16 cellular contexts compared by ENCODE assay signal in the genomic region with DNA sequence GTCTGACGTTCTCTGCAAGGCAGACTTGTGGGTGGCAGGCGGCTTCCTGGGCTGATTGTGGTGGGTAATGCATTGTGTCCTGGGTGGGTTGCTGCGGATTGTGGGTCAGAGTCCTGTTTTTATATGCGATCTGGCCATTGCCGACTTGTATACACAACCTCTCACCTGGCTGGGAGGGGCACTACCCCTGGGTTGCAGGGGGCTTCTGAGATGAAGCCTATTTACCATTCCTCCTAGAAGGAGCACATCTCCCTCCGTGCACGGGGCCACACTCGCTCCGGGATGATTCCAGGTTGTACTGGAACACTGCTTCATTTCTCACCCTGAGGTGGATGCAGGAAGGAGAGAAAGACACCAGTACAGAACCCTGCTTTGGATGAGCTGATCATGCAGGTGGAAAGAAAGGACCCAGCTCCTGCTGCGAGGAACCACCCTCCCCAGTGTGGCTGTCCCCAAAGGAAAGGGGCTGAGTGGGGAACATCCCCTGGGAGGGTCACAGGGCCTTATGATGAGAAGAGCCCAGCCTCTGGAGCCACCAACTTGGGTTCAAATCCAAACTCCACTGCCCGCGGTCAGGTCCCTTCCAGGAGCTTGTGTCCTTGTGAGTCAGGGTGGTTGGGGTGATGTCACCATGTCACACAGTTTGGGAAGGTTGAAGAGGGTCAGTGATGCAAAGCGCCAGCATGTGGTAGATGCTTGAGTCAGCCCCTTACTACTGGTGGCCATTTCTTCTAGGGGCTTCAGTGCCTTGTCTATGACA.
DNase-seq lines count a peak whose midpoint lies in the region; TF ChIP-seq lines count a peak whose summit lies in the region.
"Had no signal": no experiment of that assay in that cellular context is flagged by ENCODE, and none has a peak within 500 bp of the region (broad histone marks: within the 10 kb centered on the region; RNA-seq: fewer than 3 reads in every experiment).

No MANE protein-coding gene starts in this region.

- no peak overlapping the region for H3K4me3 Mint-ChIP-seq in activated T-cell treated with anti-CD3 and anti-CD28 coated beads, Interleukin-2, amount 50 U/mL, for 24 hours
- H3K4me3 Mint-ChIP-seq in nephron: no peak overlapping the region

- peak; percentile 8 for DNase-seq in activated T-cell treated with anti-CD3 and anti-CD28 coated beads, Interleukin-2, amount 50 U/mL, for 1 hour
- DNase-seq in activated T-cell treated with anti-CD3 and anti-CD28 coated beads, Interleukin-2, amount 50 U/mL, for 24 hours: no peak
- DNase-seq in WERI-Rb-1 (no peak), suprapubic skin (ENCODE audit: low spot score in 2 of 2) (peak; percentile 56 to 79), AG20443 (ENCODE audit: low spot score) (no peak), NK-92 (lab: John Stamatoyannopoulos, UW; ENCODE audit: unreplicated experiment) (no peak)
- no peak for DNase-seq in activated CD4-positive, alpha-beta T cell treated with anti-CD3 and anti-CD28 coated beads for 4 hours
- DNase-seq: DND-41, KBM-7, NCI-H1105, NCI-H1694, NCI-H2081 treated with DMSO at 0.1 percent for 48 hours, NCI-H510A, NCI-H748 treated with DMSO at 0.1 percent for 48 hours, SHP77 had no signal

- H3K36me3 ChIP-seq in WERI-Rb-1 (no peaks in the 10 kb centered on the region), suprapubic skin (no peaks in the 10 kb centered on the region)

- H3K4me1 ChIP-seq in suprapubic skin: peaks cover 15% of the 10 kb centered on the region

- H3K27ac ChIP-seq in WERI-Rb-1 (peak overlapping the region; percentile 99), suprapubic skin (no peak overlapping the region)

- no peaks in the 10 kb centered on the region for H3K9me3 ChIP-seq in WERI-Rb-1 (ENCODE audit: severe bottlenecking)
- H3K9me3 ChIP-seq in suprapubic skin: no peaks in the 10 kb centered on the region

- H3K27ac Mint-ChIP-seq in activated T-cell treated with anti-CD3 and anti-CD28 coated beads, Interleukin-2, amount 50 U/mL, for 24 hours: no peak overlapping the region
- H3K27ac Mint-ChIP-seq in nephron: peak overlapping the region in 2 of 3 experiments; percentile 61 to 69

- no peak for TF ChIP-seq EP300 in suprapubic skin (IDR thresholded peaks at IDR 0.05)

- 88% methylated on average over 10 of the region's 13 CpGs for WGBS in suprapubic skin

- TF ChIP-seq CTCF in WERI-Rb-1 (IDR thresholded peaks at IDR 0.05; ENCODE audit: low read depth, low read length) (no peak), nephron (IDR thresholded peaks at IDR 0.05; ENCODE audit: unreplicated experiment in 3 of 3) (no peak), suprapubic skin (IDR thresholded peaks at IDR 0.05) (no peak)

- H3K27me3 ChIP-seq in WERI-Rb-1 (ENCODE audit: insufficient read depth, low read depth, severe bottlenecking) (no peaks in the 10 kb centered on the region), suprapubic skin (peaks cover 17% of the 10 kb centered on the region)

- no peaks in the 10 kb centered on the region for H3K36me3 Mint-ChIP-seq in activated T-cell treated with anti-CD3 and anti-CD28 coated beads, Interleukin-2, amount 50 U/mL, for 24 hours (ENCODE audit: low read depth)
- no peaks in the 10 kb centered on the region for H3K36me3 Mint-ChIP-seq in nephron (ENCODE audit: low read depth)

- peaks cover 18% of the 10 kb centered on the region for H3K27me3 Mint-ChIP-seq in activated T-cell treated with anti-CD3 and anti-CD28 coated beads, Interleukin-2, amount 50 U/mL, for 24 hours
- peaks cover 25% of the 10 kb centered on the region for H3K27me3 Mint-ChIP-seq in nephron (ENCODE audit: low read depth)

- H3K4me1 Mint-ChIP-seq in activated T-cell treated with anti-CD3 and anti-CD28 coated beads, Interleukin-2, amount 50 U/mL, for 24 hours (ENCODE audit: low read depth): no peaks in the 10 kb centered on the region
- peaks cover 25% of the 10 kb centered on the region for H3K4me1 Mint-ChIP-seq in nephron

- TF ChIP-seq POLR2A in suprapubic skin (IDR thresholded peaks at IDR 0.05): no peak

- H3K4me3 ChIP-seq in WERI-Rb-1 (ENCODE audit: low read depth, low read length): no peak overlapping the region
- H3K4me3 ChIP-seq in suprapubic skin: no peak overlapping the region

- H3K9me3 Mint-ChIP-seq in activated T-cell treated with anti-CD3 and anti-CD28 coated beads, Interleukin-2, amount 50 U/mL, for 24 hours: no peaks in the 10 kb centered on the region
- no peaks in the 10 kb centered on the region for H3K9me3 Mint-ChIP-seq in nephron

Comparison
In these comparisons a context has a peak if more than half of its experiments do, and no peak if none do; other contexts are left out.
1. DNase-seq: peak in activated T-cell treated with anti-CD3 and anti-CD28 coated beads, Interleukin-2, amount 50 U/mL, for 1 hour (single experiment) and suprapubic skin (2 of 2); none in activated T-cell treated with anti-CD3 and anti-CD28 coated beads, Interleukin-2, amount 50 U/mL, for 24 hours (single experiment), WERI-Rb-1 (single experiment), activated CD4-positive, alpha-beta T cell treated with anti-CD3 and anti-CD28 coated beads for 4 hours (0 of 2), AG20443 (single experiment) and NK-92 (single experiment).